8 cellular contexts compared by ENCODE assay signal in the genomic region with DNA sequence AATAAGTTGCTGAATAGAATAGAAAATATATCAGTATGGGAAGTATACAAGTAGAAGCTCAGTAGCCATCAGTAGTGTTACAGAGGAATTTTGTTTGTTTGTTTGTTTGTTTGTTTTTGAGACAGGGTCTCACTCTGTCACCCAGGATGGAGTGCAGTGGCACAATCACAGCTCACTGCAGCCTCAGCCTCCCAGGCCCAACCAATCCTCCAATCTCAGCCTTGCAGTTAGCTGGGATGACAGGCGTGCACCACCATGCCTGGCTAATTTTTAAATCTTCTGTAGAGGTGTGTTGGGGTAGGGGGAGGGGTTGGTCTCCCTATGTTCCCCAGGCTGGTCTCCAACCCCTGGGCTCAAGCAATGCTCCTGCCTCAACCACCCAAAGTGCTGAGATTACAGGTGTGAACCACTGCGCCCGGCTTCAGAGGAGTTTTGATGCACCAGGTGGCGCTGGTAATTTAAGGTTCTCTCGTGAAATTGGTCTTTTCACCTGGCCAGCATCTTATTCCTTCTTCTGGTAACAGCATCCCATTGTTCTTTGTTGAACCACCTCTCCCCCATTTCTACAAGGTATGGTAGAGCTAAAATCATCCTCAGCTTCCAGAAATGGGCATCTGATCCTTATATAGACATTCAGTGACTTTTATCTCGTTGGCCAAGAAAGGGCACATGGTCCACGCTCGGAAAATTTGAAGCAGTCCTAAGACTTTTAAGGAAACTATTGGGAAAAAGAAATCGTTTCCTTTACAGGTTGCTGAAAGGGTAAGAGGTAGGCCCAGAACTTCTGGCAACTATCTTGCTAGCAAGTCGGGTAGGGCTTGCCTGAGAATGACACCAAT.
DNase-seq lines count a peak whose midpoint lies in the region; ATAC-seq and TF ChIP-seq lines count a peak whose summit lies in the region.

No MANE protein-coding gene starts in this region.

- no peak overlapping the region for H3K9ac ChIP-seq in parathyroid adenoma

- H3K36me3 Mint-ChIP-seq in CD4-positive, CD25-positive, alpha-beta regulatory T cell = peaks cover 3% of the 10 kb centered on the region

- no peaks in the 10 kb centered on the region for H3K4me1 Mint-ChIP-seq in CD4-positive, CD25-positive, alpha-beta regulatory T cell

- H3K27me3 ChIP-seq in CD4-positive, CD25-positive, alpha-beta regulatory T cell (ENCODE audit: control insufficient read depth, insufficient read depth, low read length) = peaks cover 2% of the 10 kb centered on the region
- H3K27me3 ChIP-seq in parathyroid adenoma (ENCODE audit: control insufficient read depth, insufficient read depth, low read length) = no peaks in the 10 kb centered on the region

- TF ChIP-seq CTCF in parathyroid adenoma (IDR thresholded peaks at IDR 0.05) = peak; percentile 77

- peak overlapping the region; percentile 5 for H2AFZ ChIP-seq in parathyroid adenoma

- no peak overlapping the region for H3K4me2 ChIP-seq in parathyroid adenoma (ENCODE audit: low read length)

- H3K27ac Mint-ChIP-seq in CD4-positive, CD25-positive, alpha-beta regulatory T cell = peak overlapping the region in 1 of 3 donors; percentile 52

- no peak overlapping the region for H3K27ac ChIP-seq in CD4-positive, CD25-positive, alpha-beta regulatory T cell (ENCODE audit: insufficient read depth, low read length, poor library complexity, severe bottlenecking)
- H3K27ac ChIP-seq in parathyroid adenoma = no peak overlapping the region

- no peaks in the 10 kb centered on the region for H3K36me3 ChIP-seq in CD4-positive, CD25-positive, alpha-beta regulatory T cell (ENCODE audit: control insufficient read depth, insufficient read depth, low read length)
- no peaks in the 10 kb centered on the region for H3K36me3 ChIP-seq in parathyroid adenoma (ENCODE audit: control insufficient read depth, insufficient read depth, low read length)

- H3K4me3 Mint-ChIP-seq in CD4-positive, CD25-positive, alpha-beta regulatory T cell = peak overlapping the region in 1 of 4 donors; percentile 12

- peaks cover 27% of the 10 kb centered on the region for H3K27me3 Mint-ChIP-seq in CD4-positive, CD25-positive, alpha-beta regulatory T cell

- H3K4me1 ChIP-seq in CD4-positive, CD25-positive, alpha-beta regulatory T cell (ENCODE audit: control insufficient read depth, insufficient read depth, low read length, poor library complexity, severe bottlenecking) = no peaks in the 10 kb centered on the region
- no peaks in the 10 kb centered on the region for H3K4me1 ChIP-seq in parathyroid adenoma

- H3K9me3 ChIP-seq in CD4-positive, CD25-positive, alpha-beta regulatory T cell (ENCODE audit: control insufficient read depth in 2 of 2, low read length in 2 of 2) = peaks cover 5 to 11% of the 10 kb centered on the region in 2 experiments
- no peaks in the 10 kb centered on the region for H3K9me3 ChIP-seq in parathyroid adenoma (ENCODE audit: control insufficient read depth, low read length)

- no peak overlapping the region for H3K4me3 ChIP-seq in CD4-positive, CD25-positive, alpha-beta regulatory T cell (ENCODE audit: low read depth, low read length)
- no peak overlapping the region for H3K4me3 ChIP-seq in parathyroid adenoma (ENCODE audit: low read depth, low read length)

- peak; percentile 44 to 75 (median 57) for DNase-seq in CD4-positive, CD25-positive, alpha-beta regulatory T cell
- peak; percentile 62 to 70 for DNase-seq in activated CD4-positive, alpha-beta T cell treated with anti-CD3 and anti-CD28 coated beads for 4 hours
- DNase-seq in dedifferentiated amniotic fluid mesenchymal stem cell (ENCODE audit: extremely low spot score) (peak; percentile 11), COLO829 (ENCODE audit: low spot score) (no peak), NCI-H226 (no peak)

- peaks cover 0 to 11% (median 6%) of the 10 kb centered on the region in 7 donors for H3K9me3 Mint-ChIP-seq in CD4-positive, CD25-positive, alpha-beta regulatory T cell

- no peak for TF ChIP-seq EP300 in Ishikawa (IDR thresholded peaks at IDR 0.05; ENCODE audit: borderline replicate concordance)

- ATAC-seq in CD4-positive, CD25-positive, alpha-beta regulatory T cell (ENCODE audit: low read depth in 2 of 2) = peak in 1 of 2 donors; percentile 45
- ATAC-seq in GM19351 (IDR thresholded peaks at IDR 0.05; ENCODE audit: unreplicated experiment) = peak; percentile 82

- no peaks in the 10 kb centered on the region for H3K79me2 ChIP-seq in parathyroid adenoma

- peak; percentile 96 for TF ChIP-seq RAD21 in Ishikawa (IDR thresholded peaks at IDR 0.05; ENCODE audit: low read depth)

TF ChIP-seq in Ishikawa, 13 proteins besides CTCF, POLR2A, EP300 and RAD21:
- TF ChIP-seq ZBTB7A (IDR thresholded peaks at IDR 0.05; ENCODE audit: low read depth) = no peak
- 0 out of 2 replicates have a peak, but pooled peaks have one; percentile 27 for TF ChIP-seq TCF12 (IDR thresholded peaks at IDR 0.05; ENCODE audit: low read depth)

Comparison
In these comparisons a context has a peak if more than half of its experiments do, and no peak if none do; other contexts are left out.
1. DNase-seq: peak in CD4-positive, CD25-positive, alpha-beta regulatory T cell (3 of 3), activated CD4-positive, alpha-beta T cell treated with anti-CD3 and anti-CD28 coated beads for 4 hours (2 of 2) and dedifferentiated amniotic fluid mesenchymal stem cell (single experiment); none in COLO829 (single experiment) and NCI-H226 (single experiment).